Comparison of ENCODE assay signal across 14 cellular contexts in genomic region chr9:114263853-114264510, GRCh38. TPM values are rescaled to one million over a fixed set of nuclear protein-coding genes. Genes with fewer than 3 reads are reported as not detected.
A peak's percentile ranks its signal among the peaks of the same experiment; 100 is the strongest.
DNase-seq lines count a peak whose midpoint lies in the region; ATAC-seq and TF ChIP-seq lines count a peak whose summit lies in the region.
"Had no signal": no experiment of that assay in that cellular context is flagged by ENCODE, and none has a peak within 500 bp of the region (broad histone marks: within the 10 kb centered on the region; RNA-seq: fewer than 3 reads in every experiment).

No MANE protein-coding gene starts in this region.

- no peak for DNase-seq in A673 (ENCODE audit: low spot score)
- peak; percentile 62 for DNase-seq in H9
- DNase-seq in dermis microvascular lymphatic vessel endothelial cell (ENCODE audit: low read depth in 2 of 2), result peak; percentile 10 to 44
- DNase-seq in mesendoderm, result peak; percentile 47
- DNase-seq in CD1c-positive myeloid dendritic cell (ENCODE audit: extremely low spot score), result no peak
- no peak for DNase-seq in HT-29 (ENCODE audit: low spot score)
- DNase-seq in medulla oblongata (ENCODE audit: extremely low spot score), result no peak
- DNase-seq: activated CD8-positive, alpha-beta memory T cell treated with anti-CD3 and anti-CD28 coated beads, Interleukin-2, amount 50 U/mL, for 48 hours; GF-D8 had no signal

- H3K27ac ChIP-seq in A673 (ENCODE audit: low read depth, low read length, poor library complexity, severe bottlenecking) (no peak overlapping the region), H9 (ENCODE audit: insufficient read length, low read depth, low read length) (no peak overlapping the region), mesendoderm (ENCODE audit: low read depth, low read length) (no peak overlapping the region)
- H3K27ac ChIP-seq: ovary had no signal

- no peak overlapping the region for H3T11ph ChIP-seq in H9 (ENCODE audit: low read length)

- H3K9me3 ChIP-seq in A673 (ENCODE audit: low read depth, low read length, poor library complexity, severe bottlenecking) (no peaks in the 10 kb centered on the region), H9 (ENCODE audit: control insufficient read depth, low read depth, low read length) (no peaks in the 10 kb centered on the region)
- H3K9me3 ChIP-seq: ovary had no signal

- H3K36me3 Mint-ChIP-seq in H9 (ENCODE audit: insufficient read depth in 1 of 3, low read depth in 3 of 3), result no peaks in the 10 kb centered on the region; a peak in 1 of 7 replicates

- H2BK15ac ChIP-seq in H9 (ENCODE audit: low read depth, low read length) (no peak overlapping the region), mesendoderm (replicated peaks; ENCODE audit: low read depth) (no peak overlapping the region)

- peaks cover 2% of the 10 kb centered on the region; the same call in 1 of the 2 replicates for H3K27me3 Mint-ChIP-seq in H9 (ENCODE audit: low read depth)
- H3K27me3 Mint-ChIP-seq: B cell had no signal

- H3K79me1 ChIP-seq in H9 (ENCODE audit: insufficient read depth, low read depth, low read length, poor library complexity, severe bottlenecking) (no peaks in the 10 kb centered on the region), mesendoderm (ENCODE audit: low read length) (no peaks in the 10 kb centered on the region)

- H3K56ac ChIP-seq in H9 (ENCODE audit: insufficient read length, low read depth, low read length), result no peak overlapping the region
- H3K56ac ChIP-seq in mesendoderm (ENCODE audit: low read length), result no peak overlapping the region

- no peak for ATAC-seq in HG02759 (IDR thresholded peaks at IDR 0.05; ENCODE audit: unreplicated experiment)

- H2BK5ac ChIP-seq in H9 (ENCODE audit: insufficient read length, low read length) (no peak overlapping the region), mesendoderm (ENCODE audit: low read length) (no peak overlapping the region)

- BruUV-seq in A673 (replicated peaks; lab: Mats Ljungman, UMichigan), result no TSS peak

- intact Hi-C loops in A673 (cut with micrococcal nuclease; ENCODE audit: unreplicated experiment), result no loop called here

- H3K23me2 ChIP-seq in H9 (ENCODE audit: insufficient read length, low read depth, low read length, poor library complexity, severe bottlenecking), result no peaks in the 10 kb centered on the region

- H2BK20ac ChIP-seq in H9 (ENCODE audit: low read depth, low read length, poor library complexity, severe bottlenecking), result no peak overlapping the region

- H3K4me3 ChIP-seq in A673 (ENCODE audit: low read depth, low read length, poor library complexity, severe bottlenecking) (no peak overlapping the region), mesendoderm (ENCODE audit: low read length) (no peak overlapping the region)
- H3K4me3 ChIP-seq: ovary had no signal

- H3K4ac ChIP-seq in H9 (ENCODE audit: low read depth, low read length) (no peak overlapping the region), mesendoderm (ENCODE audit: low read depth, low read length) (no peak overlapping the region)

- H3K9me3 Mint-ChIP-seq in H9, result no peaks in the 10 kb centered on the region

- H3K79me2 ChIP-seq in H9 (ENCODE audit: insufficient read depth, low read length), result no peaks in the 10 kb centered on the region
- no peaks in the 10 kb centered on the region for H3K79me2 ChIP-seq in mesendoderm (ENCODE audit: control insufficient read depth, insufficient read depth, low read length)

- CTCF ChIA-PET in A673 (lab: Charles Lee), result interaction anchor here (1.0 kb wide), 1 partner anchor 156 kb away, joined by 4 read pairs; no protein-coding TSS in a partner anchor

- H2AK5ac ChIP-seq in H9 (ENCODE audit: insufficient read length, low read length) (no peak overlapping the region), mesendoderm (ENCODE audit: low read length) (no peak overlapping the region)

- no peak overlapping the region; the same call in 1 of the 2 replicates for H3K14ac ChIP-seq in H9 (ENCODE audit: insufficient read depth, low read length)

- POLR2A ChIA-PET in A673 (lab: Charles Lee; ENCODE audit: low non-redundant PET), result no interaction called here

- TF ChIP-seq CTCF in A673 (conservative IDR thresholded peaks at IDR 0.05; ENCODE audit: low read depth, low read length) (0 out of 2 replicates have a peak, but pooled peaks have one; percentile 27), H9 (conservative IDR thresholded peaks at IDR 0.05) (peak; percentile 56; the same call in 2 of the 3 replicates)

- H3K27me3 ChIP-seq in A673 (replicated peaks; ENCODE audit: insufficient read depth, low read depth, low read length, poor library complexity) (no peaks in the 10 kb centered on the region), H9 (ENCODE audit: insufficient read depth, low read length) (no peaks in the 10 kb centered on the region), mesendoderm (ENCODE audit: insufficient read depth, low read length, poor library complexity) (no peaks in the 10 kb centered on the region)
- H3K27me3 ChIP-seq: ovary had no signal

- no peak overlapping the region for H2BK12ac ChIP-seq in H9 (ENCODE audit: insufficient read length, low read depth, low read length)

- H3K23ac ChIP-seq in H9 (ENCODE audit: insufficient read length, low read depth, low read length) (no peak overlapping the region), mesendoderm (ENCODE audit: low read length) (no peak overlapping the region)

- no peak overlapping the region for H2AFZ ChIP-seq in H9 (ENCODE audit: low read length)

- H3K4me1 Mint-ChIP-seq in H9, result peaks cover 6 to 33% of the 10 kb centered on the region in 2 experiments; a peak in 3 of 4 replicates
- H3K4me1 Mint-ChIP-seq: B cell had no signal

- no peak overlapping the region for H4K91ac ChIP-seq in H9 (ENCODE audit: insufficient read length, low read depth, low read length)

- no peak overlapping the region for H3K4me3 Mint-ChIP-seq in H9
- H3K4me3 Mint-ChIP-seq: B cell had no signal

- peaks cover 13% of the 10 kb centered on the region for H3K4me1 ChIP-seq in A673 (ENCODE audit: insufficient read depth, low read length, poor library complexity, severe bottlenecking)
- H3K4me1 ChIP-seq in H9 (ENCODE audit: insufficient read depth, low read length), result no peaks in the 10 kb centered on the region
- H3K4me1 ChIP-seq in mesendoderm (ENCODE audit: control insufficient read depth, low read depth, low read length), result no peaks in the 10 kb centered on the region

- H2BK120ac ChIP-seq in H9 (ENCODE audit: low read depth, low read length, poor library complexity, severe bottlenecking) (no peak overlapping the region), mesendoderm (ENCODE audit: low read depth, low read length) (no peak overlapping the region)

- H4K8ac ChIP-seq in H9 (replicated peaks; ENCODE audit: insufficient read length, low read depth, low read length), result no peak overlapping the region
- no peak overlapping the region for H4K8ac ChIP-seq in mesendoderm (ENCODE audit: low read depth, low read length)

- no peak overlapping the region for H3K4me2 ChIP-seq in H9 (ENCODE audit: insufficient read depth, insufficient read length, low read length)
- no peak overlapping the region for H3K4me2 ChIP-seq in mesendoderm (ENCODE audit: low read length)

- H4K20me1 ChIP-seq in H9 (ENCODE audit: control insufficient read depth, insufficient read depth, insufficient read length), result no peaks in the 10 kb centered on the region

- H3K36me3 ChIP-seq in A673 (ENCODE audit: insufficient read depth, low read length, poor library complexity, severe bottlenecking), result no peaks in the 10 kb centered on the region
- no peaks in the 10 kb centered on the region for H3K36me3 ChIP-seq in mesendoderm (ENCODE audit: control insufficient read depth, insufficient read depth, low read length)
- H3K36me3 ChIP-seq: ovary had no signal

- H3K27ac Mint-ChIP-seq in H9, result peak overlapping the region in 1 of 3 experiments; percentile 14; a peak in 1 of 7 replicates
- H3K27ac Mint-ChIP-seq: B cell had no signal

- H3K9ac ChIP-seq in H9 (ENCODE audit: extremely low read depth, insufficient read length, low read length) (no peak overlapping the region), mesendoderm (ENCODE audit: low read length) (no peak overlapping the region)

- WGBS in H9 (ENCODE audit: extremely low coverage, insufficient read length, low lambda C conversion rate), result no CpG with 5 or more reads among the region's 21 CpGs
- WGBS in mesendoderm (ENCODE audit: extremely low coverage, insufficient coverage, low lambda C conversion rate), result no CpG with 5 or more reads among the region's 21 CpGs

- no peak overlapping the region for H3K18ac ChIP-seq in H9 (ENCODE audit: insufficient read length, low read depth, low read length)
- H3K18ac ChIP-seq in mesendoderm (ENCODE audit: low read length), result no peak overlapping the region

- H4K5ac ChIP-seq in H9 (ENCODE audit: insufficient read length, low read depth, low read length) (no peak overlapping the region), mesendoderm (ENCODE audit: low read length) (no peak overlapping the region)

RNA-seq across cellular contexts. Expression of gene ORM1, which starts 58.9 kb away (rescaled TPM):
- total RNA-seq in A673 (2021), result not detected in 2 replicates
- 4.0 and 4.4 TPM in 2 replicates for total RNA-seq in H9 (2021)
- total RNA-seq in dermis microvascular lymphatic vessel endothelial cell, result not detected in 2 replicates
- polyA plus RNA-seq in mesendoderm (2013, experiment 1 of 2), result not detected
- not detected for polyA plus RNA-seq in mesendoderm (2013, experiment 2 of 2)
- total RNA-seq in HT-29 (2014; rRNA removed; shearing (Covaris generic)), result not detected in 2 replicates
- total RNA-seq: B cell, lower leg skin, MCF 10A had no signal

Comparison
In these comparisons a context has a peak if more than half of its experiments do, and no peak if none do; other contexts are left out.
1. DNase-seq: peak in H9 (single experiment), dermis microvascular lymphatic vessel endothelial cell (2 of 2) and mesendoderm (single experiment); none in A673 (single experiment), CD1c-positive myeloid dendritic cell (single experiment), HT-29 (single experiment) and medulla oblongata (single experiment).